ENCODE assay signal across 11 cellular contexts in genomic region chr6:167855825-167856425, GRCh38. TPM values are rescaled to one million over a fixed set of nuclear protein-coding genes. Genes with fewer than 3 reads are reported as not detected.
A peak's percentile ranks its signal among the peaks of the same experiment; 100 is the strongest.
DNase-seq lines count a peak whose midpoint lies in the region.
"Had no signal": no experiment of that assay in that cellular context is flagged by ENCODE, and none has a peak within 500 bp of the region (broad histone marks: within the 10 kb centered on the region; RNA-seq: fewer than 3 reads in every experiment).

No MANE protein-coding gene starts in this region.

- peaks cover 39% of the 10 kb centered on the region for H3K27me3 Mint-ChIP-seq in activated CD4-positive, alpha-beta T cell treated with anti-CD3 and anti-CD28 coated beads, Interleukin-2, amount 10 ng/mL, durations not matched to agents 24 days and 14 days
- peaks cover 36% of the 10 kb centered on the region for H3K27me3 Mint-ChIP-seq in activated CD4-positive, alpha-beta T cell treated with anti-CD3 and anti-CD28 coated beads, Interleukin-2, amount 10 ng/mL, durations not matched to agents 7 days and 5 days

- POLR2A ChIA-PET in activated CD4-positive, alpha-beta T cell treated with anti-CD3 and anti-CD28 coated beads, Interleukin-2, amount 10 ng/mL, durations not matched to agents 7 days and 5 days (lab: Charles Lee) = no interaction called here

- CTCF ChIA-PET in activated CD4-positive, alpha-beta T cell treated with anti-CD3 and anti-CD28 coated beads, Interleukin-2, amount 10 ng/mL, durations not matched to agents 7 days and 5 days (lab: Charles Lee) = no interaction called here

- no peaks in the 10 kb centered on the region for H3K36me3 Mint-ChIP-seq in activated CD4-positive, alpha-beta T cell treated with anti-CD3 and anti-CD28 coated beads, Interleukin-2, amount 10 ng/mL, durations not matched to agents 24 days and 14 days (ENCODE audit: low read depth)
- no peaks in the 10 kb centered on the region for H3K36me3 Mint-ChIP-seq in activated CD4-positive, alpha-beta T cell treated with anti-CD3 and anti-CD28 coated beads, Interleukin-2, amount 10 ng/mL, durations not matched to agents 7 days and 5 days (ENCODE audit: low read depth)

- H3K4me1 Mint-ChIP-seq in activated CD4-positive, alpha-beta T cell treated with anti-CD3 and anti-CD28 coated beads, Interleukin-2, amount 10 ng/mL, durations not matched to agents 24 days and 14 days = peaks cover 16% of the 10 kb centered on the region
- peaks cover 4% of the 10 kb centered on the region for H3K4me1 Mint-ChIP-seq in activated CD4-positive, alpha-beta T cell treated with anti-CD3 and anti-CD28 coated beads, Interleukin-2, amount 10 ng/mL, durations not matched to agents 7 days and 5 days

- H3K4me3 Mint-ChIP-seq in activated CD4-positive, alpha-beta T cell treated with anti-CD3 and anti-CD28 coated beads, Interleukin-2, amount 10 ng/mL, durations not matched to agents 24 days and 14 days = no peak overlapping the region
- H3K4me3 Mint-ChIP-seq in activated CD4-positive, alpha-beta T cell treated with anti-CD3 and anti-CD28 coated beads, Interleukin-2, amount 10 ng/mL, durations not matched to agents 7 days and 5 days = no peak overlapping the region

- H3K4me3 ChIP-seq in skeletal muscle cell (ENCODE audit: low read depth, low read length) = no peak overlapping the region
- H3K4me3 ChIP-seq: spleen had no signal

- intact Hi-C loops in activated CD4-positive, alpha-beta T cell treated with anti-CD3 and anti-CD28 coated beads, Interleukin-2, amount 10 ng/mL, durations not matched to agents 24 days and 14 days (cut with micrococcal nuclease) = loop anchor here (2.0 kb wide), 1 partner anchor 27 kb away; no protein-coding TSS in a partner anchor

- no peaks in the 10 kb centered on the region for H3K9me3 Mint-ChIP-seq in activated CD4-positive, alpha-beta T cell treated with anti-CD3 and anti-CD28 coated beads, Interleukin-2, amount 10 ng/mL, durations not matched to agents 24 days and 14 days
- no peaks in the 10 kb centered on the region for H3K9me3 Mint-ChIP-seq in activated CD4-positive, alpha-beta T cell treated with anti-CD3 and anti-CD28 coated beads, Interleukin-2, amount 10 ng/mL, durations not matched to agents 7 days and 5 days

- peak overlapping the region; percentile 1 for H3K27ac Mint-ChIP-seq in activated CD4-positive, alpha-beta T cell treated with anti-CD3 and anti-CD28 coated beads, Interleukin-2, amount 10 ng/mL, durations not matched to agents 24 days and 14 days
- H3K27ac Mint-ChIP-seq in activated CD4-positive, alpha-beta T cell treated with anti-CD3 and anti-CD28 coated beads, Interleukin-2, amount 10 ng/mL, durations not matched to agents 7 days and 5 days = no peak overlapping the region

- DNase-seq in activated CD4-positive, alpha-beta T cell treated with anti-CD3 and anti-CD28 coated beads, Interleukin-2, amount 10 ng/mL, durations not matched to agents 24 days and 14 days = no peak
- no peak for DNase-seq in activated CD4-positive, alpha-beta T cell treated with anti-CD3 and anti-CD28 coated beads, Interleukin-2, amount 10 ng/mL, durations not matched to agents 7 days and 5 days
- DNase-seq in RPMI7951 (ENCODE audit: low read depth) (peak; percentile 95), fibroblast of peridontal ligament (ENCODE audit: extremely low read depth) (peak; percentile 93), skeletal muscle cell (ENCODE audit: low read depth) (peak; percentile 94), SIG-M5 treated with dmso at 0.1 percent for 504 hours (lab: John Stamatoyannopoulos, UW; ENCODE audit: unreplicated experiment) (no peak), NCI-H345 treated with DMSO at 0.1 percent for 48 hours (lab: John Stamatoyannopoulos, UW; ENCODE audit: unreplicated experiment) (no peak), DMS 273 treated with DMSO at 0.1 percent for 48 hours (lab: John Stamatoyannopoulos, UW) (no peak)
- DNase-seq: activated CD4-positive, alpha-beta T cell treated with anti-CD3 and anti-CD28 coated beads, Interleukin-2, amount 50 U/mL, for 1 hour; BE2C; spleen had no signal

RNA-seq across cellular contexts. Expression of gene AFDN, which starts 29.2 kb away (rescaled TPM):
- 40.8 and 42.2 TPM in 2 replicates for total RNA-seq in activated CD4-positive, alpha-beta T cell treated with anti-CD3 and anti-CD28 coated beads, Interleukin-2, amount 10 ng/mL, durations not matched to agents 24 days and 14 days
- 10 to 100 TPM; 18.6 to 20.6 TPM for total RNA-seq in activated CD4-positive, alpha-beta T cell treated with anti-CD3 and anti-CD28 coated beads, Interleukin-2, amount 10 ng/mL, durations not matched to agents 7 days and 5 days
- 41.6 and 46.6 TPM in 2 replicates for total RNA-seq in RPMI7951 (2014; rRNA removed; shearing (Covaris generic))

Comparison
In these comparisons a context has a peak if more than half of its experiments do, and no peak if none do; other contexts are left out.
1. DNase-seq: peak in RPMI7951 (single experiment), fibroblast of peridontal ligament (single experiment) and skeletal muscle cell (single experiment); none in activated CD4-positive, alpha-beta T cell treated with anti-CD3 and anti-CD28 coated beads, Interleukin-2, amount 10 ng/mL, durations not matched to agents 24 days and 14 days (single experiment), activated CD4-positive, alpha-beta T cell treated with anti-CD3 and anti-CD28 coated beads, Interleukin-2, amount 10 ng/mL, durations not matched to agents 7 days and 5 days (single experiment), SIG-M5 treated with dmso at 0.1 percent for 504 hours (single experiment), NCI-H345 treated with DMSO at 0.1 percent for 48 hours (single experiment) and DMS 273 treated with DMSO at 0.1 percent for 48 hours (single experiment).